In the genomic region with DNA sequence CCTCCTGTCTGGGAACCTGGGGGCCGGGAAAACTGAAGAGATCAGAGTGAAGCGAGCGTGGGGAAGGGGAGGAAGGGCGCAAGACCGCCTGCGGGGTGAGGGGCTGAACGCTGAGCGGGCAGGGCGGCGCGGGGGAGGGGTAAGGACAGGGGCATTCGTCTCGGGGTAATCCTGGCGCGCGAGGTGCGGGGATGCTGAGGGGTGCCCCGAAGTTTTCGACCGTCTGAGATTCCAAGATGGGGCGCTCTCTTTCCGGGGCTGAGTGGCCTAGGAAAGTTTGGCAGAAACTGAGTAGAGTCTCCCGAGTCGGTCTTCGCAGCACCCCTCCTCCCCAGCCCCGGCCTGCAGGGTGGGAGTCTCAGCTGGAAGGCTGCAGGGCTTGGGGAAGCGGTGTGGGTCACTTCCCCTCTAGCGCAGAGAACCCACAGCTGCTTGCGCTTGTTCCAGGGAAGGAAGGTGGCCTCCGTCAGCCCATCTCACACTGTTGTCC, we compare ENCODE assay signal across 8 cellular contexts. TPM values are rescaled to one million over a fixed set of nuclear protein-coding genes. Genes with fewer than 3 reads are reported as not detected.
DNase-seq lines count a peak whose midpoint lies in the region; ATAC-seq, FAIRE-seq and TF ChIP-seq lines count a peak whose summit lies in the region.

No MANE protein-coding gene starts in this region.

- WGBS in HUES64, result 10% methylated on average over 30 of the region's 30 CpGs
- 12 to 13% methylated on average over 29 to 30 of the region's 30 CpGs for WGBS in lower leg skin, 2 donors

- H2AFZ ChIP-seq in keratinocyte (ENCODE audit: control insufficient read depth, low read length), result no peak overlapping the region

- dilution Hi-C loops in keratinocyte (cut with MboI; ENCODE audit: extremely low pct_ligation_motif_present, low sequenced_read_pairs), result no loop called here

- peaks cover 24% of the 10 kb centered on the region for H3K4me1 ChIP-seq in HUES64 (ENCODE audit: insufficient read depth, low read length)
- H3K4me1 ChIP-seq in keratinocyte (ENCODE audit: control insufficient read depth, extremely low read depth, insufficient read depth, low read length), result peaks cover 38% of the 10 kb centered on the region
- H3K4me1 ChIP-seq in subcutaneous abdominal adipose tissue (ENCODE audit: control insufficient read depth in 5 of 5, insufficient read depth in 5 of 5, low read length in 5 of 5), result peaks cover 4 to 70% (median 45%) of the 10 kb centered on the region in 5 donors

- intact Hi-C loops in lower leg skin (cut with DNase I; ENCODE audit: low total_unique reads), result loop anchor here (10.0 kb wide), 1 partner anchor 151 kb away; a partner anchor contains a TSS

- H3K4me3 ChIP-seq in HUES64 (ENCODE audit: low read length), result peak overlapping the region; percentile 49
- H3K4me3 ChIP-seq in keratinocyte (ENCODE audit: control insufficient read depth in 2 of 3, extremely low read depth in 1 of 3, insufficient read depth in 2 of 3, low read depth in 1 of 3, low read length in 3 of 3), result peak overlapping the region in 1 of 3 experiments; percentile 39
- H3K4me3 ChIP-seq in subcutaneous abdominal adipose tissue (ENCODE audit: low read depth in 1 of 5, low read length in 5 of 5), result peak overlapping the region; percentile 50 to 66 (median 56)
- H3K4me3 ChIP-seq in lower leg skin (ENCODE audit: low read depth, poor library complexity, severe bottlenecking), result no peak overlapping the region

- H3K9me3 ChIP-seq in HUES64 (ENCODE audit: insufficient read depth, low read depth, low read length) (no peaks in the 10 kb centered on the region), keratinocyte (ENCODE audit: control insufficient read depth, low read depth, low read length) (no peaks in the 10 kb centered on the region), subcutaneous abdominal adipose tissue (ENCODE audit: control insufficient read depth in 5 of 5, low read length in 5 of 5) (no peaks in the 10 kb centered on the region)

- ATAC-seq in HG03045 (IDR thresholded peaks at IDR 0.05; ENCODE audit: unreplicated experiment) (no peak), GM19463 (IDR thresholded peaks at IDR 0.05; ENCODE audit: unreplicated experiment) (no peak)

- H3K27ac ChIP-seq in HUES64 (ENCODE audit: low read depth, low read length) (no peak overlapping the region), angular gyrus (ENCODE audit: low read depth, low read length) (peak overlapping the region; percentile 82), keratinocyte (ENCODE audit: control insufficient read depth, insufficient read depth, low read length) (no peak overlapping the region), subcutaneous abdominal adipose tissue (ENCODE audit: low read depth, low read length) (no peak overlapping the region)

- peaks cover 17% of the 10 kb centered on the region for H3K36me3 ChIP-seq in HUES64 (ENCODE audit: insufficient read depth, low read length)
- H3K36me3 ChIP-seq in keratinocyte (ENCODE audit: control insufficient read depth in 2 of 2, extremely low read depth in 1 of 2, insufficient read depth in 2 of 2, low read length in 2 of 2), result peaks cover 6 to 20% of the 10 kb centered on the region in 2 experiments
- H3K36me3 ChIP-seq in subcutaneous abdominal adipose tissue (ENCODE audit: control insufficient read depth in 5 of 5, insufficient read depth in 5 of 5, low read length in 5 of 5), result peaks cover 6 to 15% (median 13%) of the 10 kb centered on the region in 5 donors

- no peak for FAIRE-seq in keratinocyte (lab: Jason Lieb, UNC)

- peak overlapping the region; percentile 40 for H3K4me2 ChIP-seq in keratinocyte (ENCODE audit: control insufficient read depth, extremely low read depth, insufficient read depth, low read depth, low read length)

- DNase-seq in AML-193 (lab: John Stamatoyannopoulos, UW), result peak; percentile 41 to 48
- no peak for DNase-seq in keratinocyte (ENCODE audit: low read depth, low spot score)
- DNase-seq in lower leg skin (ENCODE audit: low spot score in 2 of 2), result no peak

- peaks cover 19% of the 10 kb centered on the region for H4K20me1 ChIP-seq in keratinocyte (ENCODE audit: control insufficient read depth, extremely low read depth, insufficient read depth, low read length)

- H3K27me3 ChIP-seq in HUES64 (ENCODE audit: insufficient read depth, low read length) (peaks cover 36% of the 10 kb centered on the region), keratinocyte (ENCODE audit: control insufficient read depth, extremely low read depth, insufficient read depth, low read length) (peaks cover 15% of the 10 kb centered on the region), subcutaneous abdominal adipose tissue (ENCODE audit: control insufficient read depth in 5 of 5, insufficient read depth in 4 of 5, low read length in 5 of 5) (no peaks in the 10 kb centered on the region)

- no peak for TF ChIP-seq POLR2A in lower leg skin (IDR thresholded peaks at IDR 0.05)

- H3K9ac ChIP-seq in HUES64 (ENCODE audit: low read depth, low read length), result no peak overlapping the region; the same call in 1 of the 2 replicates
- H3K9ac ChIP-seq in keratinocyte (ENCODE audit: control insufficient read depth, extremely low read depth, insufficient read depth, low read length), result no peak overlapping the region
- peak overlapping the region in 1 of 5 donors; percentile 38 for H3K9ac ChIP-seq in subcutaneous abdominal adipose tissue (ENCODE audit: low read length in 5 of 5)

- no peaks in the 10 kb centered on the region for H3K9me1 ChIP-seq in keratinocyte (ENCODE audit: control insufficient read depth, extremely low read depth, insufficient read depth, low read length)

- H3K79me2 ChIP-seq in keratinocyte (ENCODE audit: control insufficient read depth, insufficient read depth, low read length), result peaks cover 1% of the 10 kb centered on the region

- TF ChIP-seq CTCF in keratinocyte (optimal IDR thresholded peaks at IDR 0.05 in 1 of 3, IDR thresholded peaks at IDR 0.05 in 1 of 3, conservative IDR thresholded peaks at IDR 0.05 in 1 of 3; ENCODE audit: extremely low read depth in 1 of 3, insufficient read depth in 2 of 3, low read length in 3 of 3) (no peak), lower leg skin (IDR thresholded peaks at IDR 0.05) (no peak)

RNA-seq across cellular contexts. Expression of a gene that starts 0.6 kb away (rescaled TPM):
- polyA plus RNA-seq in HUES64 (2013, experiment 1 of 2), result 2.5 TPM
- 4.6 TPM for polyA plus RNA-seq in HUES64 (2013, experiment 2 of 2)
- polyA plus RNA-seq in keratinocyte, result 2.2 to 8.5 TPM (median 3.7 TPM) in 3 replicates
- 1.0 TPM for polyA plus RNA-seq in keratinocyte (2011; ENCODE audit: low read depth)
- 2.6 and 3.8 TPM in 2 replicates for polyA plus RNA-seq in keratinocyte (2011; cell fraction: cytosol; rRNA removed)
- polyA plus RNA-seq in keratinocyte (2011; cell fraction: nucleus; rRNA removed), result 10.0 and 14.2 TPM in 2 replicates
- polyA plus RNA-seq in keratinocyte (2012; ENCODE audit: low replicate concordance), result 0.87 and 1.8 TPM in 2 replicates
- polyA minus RNA-seq in keratinocyte, result 5.1 to 18.0 TPM (median 7.6 TPM) in 3 replicates
- polyA minus RNA-seq in keratinocyte (2011; cell fraction: cytosol; rRNA and poly(A)+ RNA removed), result 10.2 TPM
- polyA minus RNA-seq in keratinocyte (2011; cell fraction: nucleus; rRNA and poly(A)+ RNA removed), result 8.2 and 28.0 TPM in 2 replicates
- 10 to 100 TPM in 2 of 4 donors, 1 to 10 TPM in 2; 4.3 to 12.7 (median 8.6) TPM for total RNA-seq in lower leg skin

RNA-seq across cellular contexts. Expression of a gene that starts 10.5 kb away (rescaled TPM):
- polyA plus RNA-seq in HUES64 (2013, experiment 1 of 2), result 1,858 TPM
- 1,964 TPM for polyA plus RNA-seq in HUES64 (2013, experiment 2 of 2)
- 1,325 to 1,779 TPM (median 1,757 TPM) in 3 replicates for polyA plus RNA-seq in keratinocyte
- polyA plus RNA-seq in keratinocyte (2011; ENCODE audit: low read depth), result 1,281 TPM
- 2,311 and 2,376 TPM in 2 replicates for polyA plus RNA-seq in keratinocyte (2011; cell fraction: cytosol; rRNA removed)
- 433 and 579 TPM in 2 replicates for polyA plus RNA-seq in keratinocyte (2011; cell fraction: nucleus; rRNA removed)
- polyA plus RNA-seq in keratinocyte (2012; ENCODE audit: low replicate concordance), result 4,284 and 4,511 TPM in 2 replicates
- 114 to 1,718 TPM (median 1,157 TPM) in 3 replicates for polyA minus RNA-seq in keratinocyte
- 1,055 TPM for polyA minus RNA-seq in keratinocyte (2011; cell fraction: cytosol; rRNA and poly(A)+ RNA removed)
- 168 and 186 TPM in 2 replicates for polyA minus RNA-seq in keratinocyte (2011; cell fraction: nucleus; rRNA and poly(A)+ RNA removed)
- total RNA-seq in lower leg skin, result 1,000 to 10,000 TPM in 2 of 4 donors, 100 to 1,000 TPM in 2; 618 to 1,333 (median 950) TPM

Comparison
In these comparisons a context has a peak if more than half of its experiments do, and no peak if none do; other contexts are left out.
1. DNase-seq: peak in AML-193 (2 of 2); none in keratinocyte (single experiment) and lower leg skin (0 of 2).